In genomic region chr2:12728221-12728777, GRCh38 we compare ENCODE assay signal across 8 cellular contexts. TPM values are rescaled to one million over a fixed set of nuclear protein-coding genes. Genes with fewer than 3 reads are reported as not detected.
DNase-seq lines count a peak whose midpoint lies in the region; ATAC-seq and TF ChIP-seq lines count a peak whose summit lies in the region.

No MANE protein-coding gene starts in this region.

- no peaks in the 10 kb centered on the region for H3K9me3 Mint-ChIP-seq in activated CD8-positive, alpha-beta T cell treated with anti-CD3 and anti-CD28 coated beads, Interleukin-2, amount 10 ng/mL, durations not matched to agents 7 days and 5 days (ENCODE audit: insufficient read depth)
- H3K9me3 Mint-ChIP-seq in MCF 10A (ENCODE audit: unreplicated experiment) = no peaks in the 10 kb centered on the region

- H3K4me3 ChIP-seq in left ventricle myocardium inferior = no peak overlapping the region

- H3K36me3 ChIP-seq in left ventricle myocardium inferior = peaks cover 83% of the 10 kb centered on the region

- H3K4me1 Mint-ChIP-seq in activated CD8-positive, alpha-beta T cell treated with anti-CD3 and anti-CD28 coated beads, Interleukin-2, amount 10 ng/mL, durations not matched to agents 7 days and 5 days (ENCODE audit: low read depth) = peaks cover 85% of the 10 kb centered on the region
- H3K4me1 Mint-ChIP-seq in MCF 10A (ENCODE audit: insufficient read depth, unreplicated experiment) = no peaks in the 10 kb centered on the region

- CTCF ChIA-PET in activated CD8-positive, alpha-beta T cell treated with anti-CD3 and anti-CD28 coated beads, Interleukin-2, amount 10 ng/mL, durations not matched to agents 7 days and 5 days (lab: Charles Lee) = interaction anchor here (1.1 to 4.7 kb wide), 11 partner anchors 8 to 900 kb away, joined by 3 to 31 read pairs (median 4); partner anchors contain the start of gene TRIB2
- CTCF ChIA-PET in MCF 10A (lab: Yijun Ruan, JAX) = interaction anchor here (0.5 to 1.1 kb wide), 2 partner anchors 202 to 647 kb away, joined by 3 to 5 read pairs; no protein-coding TSS in a partner anchor

- intact Hi-C loops in left ventricle myocardium inferior (cut with micrococcal nuclease) (loop anchor here (5.0 kb wide), 1 partner anchor 274 kb away; no protein-coding TSS in a partner anchor), Right ventricle myocardium superior (cut with DNase I) (no loop called here), MCF 10A (cut with micrococcal nuclease) (no loop called here)

- peak overlapping the region; percentile 99 for H3K27ac ChIP-seq in left ventricle myocardium inferior (replicated peaks)

- no peaks in the 10 kb centered on the region for H3K27me3 ChIP-seq in left ventricle myocardium inferior (ENCODE audit: low read depth)

- H3K36me3 Mint-ChIP-seq in activated CD8-positive, alpha-beta T cell treated with anti-CD3 and anti-CD28 coated beads, Interleukin-2, amount 10 ng/mL, durations not matched to agents 7 days and 5 days (ENCODE audit: low read depth) = peaks cover 89% of the 10 kb centered on the region
- H3K36me3 Mint-ChIP-seq in MCF 10A (ENCODE audit: insufficient read depth, unreplicated experiment) = peaks cover 23% of the 10 kb centered on the region

- H3K27me3 Mint-ChIP-seq in activated CD8-positive, alpha-beta T cell treated with anti-CD3 and anti-CD28 coated beads, Interleukin-2, amount 10 ng/mL, durations not matched to agents 7 days and 5 days (ENCODE audit: low read depth) = no peaks in the 10 kb centered on the region
- no peaks in the 10 kb centered on the region for H3K27me3 Mint-ChIP-seq in MCF 10A (ENCODE audit: insufficient read depth, unreplicated experiment)

- H3K4me1 ChIP-seq in left ventricle myocardium inferior = peaks cover 100% of the 10 kb centered on the region

- ATAC-seq in Right ventricle myocardium superior (ENCODE audit: poor library complexity) = no peak
- ATAC-seq in HG03439 (IDR thresholded peaks at IDR 0.05; ENCODE audit: unreplicated experiment) = peak; percentile 91
- peak; percentile 90 for ATAC-seq in activated CD8-positive, alpha-beta T cell treated with anti-CD3 and anti-CD28 coated beads, Interleukin-2, amount 10 ng/mL, durations not matched to agents 7 days and 5 days

- no peaks in the 10 kb centered on the region for H3K9me3 ChIP-seq in left ventricle myocardium inferior (replicated peaks)

- peak overlapping the region; percentile 67 for H3K4me3 Mint-ChIP-seq in activated CD8-positive, alpha-beta T cell treated with anti-CD3 and anti-CD28 coated beads, Interleukin-2, amount 10 ng/mL, durations not matched to agents 7 days and 5 days
- no peak overlapping the region for H3K4me3 Mint-ChIP-seq in MCF 10A (ENCODE audit: unreplicated experiment)

- no TSS peak for BruUV-seq in MCF 10A (replicated peaks; lab: Mats Ljungman, UMichigan)

- TF ChIP-seq CTCF in left ventricle myocardium inferior (IDR thresholded peaks at IDR 0.05; ENCODE audit: borderline replicate concordance) (no peak), MCF 10A (IDR thresholded peaks at IDR 0.05; ENCODE audit: unreplicated experiment) (no peak)

- POLR2A ChIA-PET in activated CD8-positive, alpha-beta T cell treated with anti-CD3 and anti-CD28 coated beads, Interleukin-2, amount 10 ng/mL, durations not matched to agents 7 days and 5 days (lab: Charles Lee) = interaction anchor here (0.5 to 2.7 kb wide), 4 partner anchors 11 to 442 kb away, joined by 3 to 22 read pairs (median 4); partner anchors contain the start of gene TRIB2
- POLR2A ChIA-PET in MCF 10A (lab: Yijun Ruan, JAX) = interaction anchor here (0.8 kb wide), 1 partner anchor 8 kb away, joined by 3 read pairs; no protein-coding TSS in a partner anchor

- peak overlapping the region; percentile 86 for H3K27ac Mint-ChIP-seq in activated CD8-positive, alpha-beta T cell treated with anti-CD3 and anti-CD28 coated beads, Interleukin-2, amount 10 ng/mL, durations not matched to agents 7 days and 5 days
- H3K27ac Mint-ChIP-seq in MCF 10A (ENCODE audit: low read depth, unreplicated experiment) = no peak overlapping the region

- no peak for DNase-seq in left ventricle myocardium inferior
- DNase-seq in Right ventricle myocardium superior = no peak
- peak; percentile 89 for DNase-seq in activated CD8-positive, alpha-beta T cell treated with anti-CD3 and anti-CD28 coated beads, Interleukin-2, amount 10 ng/mL, durations not matched to agents 7 days and 5 days
- DNase-seq in stimulated activated CD8-positive, alpha-beta memory T cell treated with anti-CD3 and anti-CD28 coated beads, Interleukin-12 subunit alpha, Interleukin-12 subunit beta, amount 100 ng/mL, for 4 hours (ENCODE audit: low read depth) = peak; percentile 16
- DNase-seq in NCI-H1417 treated with DMSO at 0.1 percent for 48 hours (lab: John Stamatoyannopoulos, UW) = no peak
- no peak for DNase-seq in MCF 10A (ENCODE audit: unreplicated experiment)
- no peak for DNase-seq in kidney tubule cell (ENCODE audit: low spot score)

RNA-seq across cellular contexts. Expression of gene TRIB2, which starts 11.6 kb away (rescaled TPM):
- 31.1 TPM for total RNA-seq in left ventricle myocardium inferior
- total RNA-seq in Right ventricle myocardium superior = 32.1 TPM
- total RNA-seq in activated CD8-positive, alpha-beta T cell treated with anti-CD3 and anti-CD28 coated beads, Interleukin-2, amount 10 ng/mL, durations not matched to agents 7 days and 5 days = 10 to 100 TPM; 52.7 to 57.7 TPM
- total RNA-seq in MCF 10A (2022) = 12.9 and 14.3 TPM in 2 replicates

Comparison
In these comparisons a context has a peak if more than half of its experiments do, and no peak if none do; other contexts are left out.
1. DNase-seq: peak in activated CD8-positive, alpha-beta T cell treated with anti-CD3 and anti-CD28 coated beads, Interleukin-2, amount 10 ng/mL, durations not matched to agents 7 days and 5 days (single experiment) and stimulated activated CD8-positive, alpha-beta memory T cell treated with anti-CD3 and anti-CD28 coated beads, Interleukin-12 subunit alpha, Interleukin-12 subunit beta, amount 100 ng/mL, for 4 hours (single experiment); none in left ventricle myocardium inferior (single experiment), Right ventricle myocardium superior (single experiment), NCI-H1417 treated with DMSO at 0.1 percent for 48 hours (single experiment), MCF 10A (single experiment) and kidney tubule cell (single experiment).